In genomic region chr14:50387543-50387942, GRCh38 we compare ENCODE assay signal across 21 cellular contexts.
"Had no signal": no experiment of that assay in that cellular context is flagged by ENCODE, and none has a peak within 500 bp of the region (broad histone marks: within the 10 kb centered on the region; RNA-seq: fewer than 3 reads in every experiment).

No MANE protein-coding gene starts in this region.

- ATAC-seq: foreskin keratinocyte, gastroesophageal sphincter, heart left ventricle, left cardiac atrium, left ventricle myocardium superior had no signal

- H3K4me1 ChIP-seq: esophagus muscularis mucosa, foreskin keratinocyte, gastroesophageal sphincter had no signal

- H3K9me3 ChIP-seq: esophagus muscularis mucosa, gastroesophageal sphincter, heart left ventricle, left lung, lower lobe of right lung had no signal

- H3K36me3 ChIP-seq: esophagus muscularis mucosa, gastroesophageal sphincter, heart left ventricle, left lung, lower lobe of right lung had no signal

- FAIRE-seq: colon, endothelial cell of umbilical vein, frontal cortex, islet of Langerhans, keratinocyte had no signal

- H3K4me3 ChIP-seq: coronary artery, dorsolateral prefrontal cortex, esophagus muscularis mucosa, gastroesophageal sphincter, heart left ventricle, hepatocyte, left lung, lower lobe of right lung had no signal

- H3K27ac ChIP-seq: coronary artery, dorsolateral prefrontal cortex, esophagus muscularis mucosa, foreskin keratinocyte, gastroesophageal sphincter, heart left ventricle, left lung had no signal

- DNase-seq: dermis blood vessel endothelial cell; dorsolateral prefrontal cortex; effector CD4-positive, alpha-beta T cell; effector memory CD4-positive, alpha-beta T cell; foreskin keratinocyte; heart left ventricle; hypothalamus; left cardiac atrium; left lung; left ventricle myocardium superior; lower lobe of right lung; midbrain had no signal

- H3K27me3 ChIP-seq: dorsolateral prefrontal cortex, esophagus muscularis mucosa, foreskin keratinocyte, gastroesophageal sphincter, heart left ventricle, hepatocyte, left lung had no signal

- H3K79me2 ChIP-seq: hepatocyte had no signal

- H2AFZ ChIP-seq: hepatocyte had no signal
